1 cellular context compared by ENCODE assay signal in the genomic region with DNA sequence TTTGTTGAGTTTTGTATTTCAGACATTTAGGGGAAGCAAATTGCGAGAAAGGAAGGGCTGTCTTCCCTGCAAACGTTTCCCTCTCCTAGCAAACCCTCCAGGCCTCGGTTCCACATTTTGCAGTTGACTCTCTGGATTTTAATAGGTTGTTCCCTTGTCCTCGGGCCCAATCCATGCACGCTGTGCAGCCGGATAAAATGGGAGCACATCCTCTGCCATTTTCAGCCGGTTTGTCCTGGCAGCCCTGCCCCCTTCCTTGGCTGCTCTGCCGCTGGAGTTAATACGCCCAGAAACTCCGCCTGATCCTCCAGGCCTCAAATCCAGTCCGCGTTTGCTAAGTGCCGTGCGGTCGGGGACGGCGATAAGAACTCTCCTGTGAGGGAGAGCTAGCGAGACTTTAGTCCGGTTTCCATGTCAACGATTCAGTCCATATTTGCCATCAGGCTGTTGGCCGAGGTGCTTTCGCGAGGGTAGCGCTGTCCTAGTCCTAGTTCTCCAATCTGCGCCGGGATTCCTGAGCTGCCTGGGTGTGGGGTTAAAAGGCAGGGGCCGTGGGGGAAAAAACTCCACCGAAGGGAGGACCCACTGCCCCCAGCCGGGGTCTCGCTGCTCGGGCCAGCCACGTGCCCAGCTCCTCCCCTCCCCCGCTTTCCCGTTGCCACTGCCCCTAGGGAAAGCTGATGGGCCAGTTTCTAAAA.
TF ChIP-seq lines count a peak whose summit lies in the region.

No MANE protein-coding gene starts in this region.

TF ChIP-seq in HepG2, 621 proteins besides CTCF, POLR2A, EP300 and RAD21 (continued from another document and continues in another):
- TF ChIP-seq POLR2AphosphoS5 (IDR thresholded peaks at IDR 0.05; ENCODE audit: low read depth, low read length) (peak; percentile 61), ASH2L (IDR thresholded peaks at IDR 0.05; ENCODE audit: insufficient read length, low read depth, low read length) (peak; percentile 81), ZFP1 (CRISPR knock-in tag; IDR thresholded peaks at IDR 0.05) (no peak), ZNF792 (CRISPR knock-in tag; IDR thresholded peaks at IDR 0.05) (peak; percentile 54; the same call in 1 of the 2 replicates), SALL1 (CRISPR knock-in tag; IDR thresholded peaks at IDR 0.05) (peak; percentile 68), ZBTB1 (CRISPR knock-in tag; IDR thresholded peaks at IDR 0.05; ENCODE audit: borderline replicate concordance) (no peak), NFYC (CRISPR knock-in tag; IDR thresholded peaks at IDR 0.05) (peak; percentile 52), ZNF781 (CRISPR knock-in tag; IDR thresholded peaks at IDR 0.05; ENCODE audit: borderline replicate concordance, not compliant biosample characterization) (no peak), SYNCRIP (IDR thresholded peaks at IDR 0.05; ENCODE audit: insufficient read depth, low read depth, low read length) (no peak), ZNF652 (CRISPR knock-in tag; IDR thresholded peaks at IDR 0.05; ENCODE audit: borderline replicate concordance, low read depth) (peak; percentile 31; the same call in 1 of the 2 replicates), JARID2 (CRISPR knock-in tag; IDR thresholded peaks at IDR 0.05; ENCODE audit: insufficient replicate concordance) (no peak), RBAK (CRISPR knock-in tag; IDR thresholded peaks at IDR 0.05) (no peak), ZNF121 (CRISPR knock-in tag; IDR thresholded peaks at IDR 0.05) (peak; percentile 100), ZNF7 (CRISPR knock-in tag; IDR thresholded peaks at IDR 0.05) (no peak), ISX (CRISPR knock-in tag; conservative IDR thresholded peaks at IDR 0.05) (peak; percentile 81; the same call in 1 of the 2 replicates), SUZ12 (IDR thresholded peaks at IDR 0.05; ENCODE audit: low read depth, low read length) (no peak), REXO4 (CRISPR knock-in tag; IDR thresholded peaks at IDR 0.05; ENCODE audit: borderline replicate concordance) (no peak), KLF9 (CRISPR knock-in tag; IDR thresholded peaks at IDR 0.05; ENCODE audit: low read depth) (no peak), MZF1 (CRISPR knock-in tag; IDR thresholded peaks at IDR 0.05; ENCODE audit: borderline replicate concordance) (no peak), HDAC1 (CRISPR knock-in tag; IDR thresholded peaks at IDR 0.05) (peak; percentile 58), STAG1 (CRISPR knock-in tag; IDR thresholded peaks at IDR 0.05) (peak; percentile 11; the same call in 1 of the 2 replicates), ZNF552 (CRISPR knock-in tag; IDR thresholded peaks at IDR 0.05; ENCODE audit: borderline replicate concordance) (peak; percentile 55; the same call in 1 of the 2 replicates)
- TF ChIP-seq, protein P1, sequence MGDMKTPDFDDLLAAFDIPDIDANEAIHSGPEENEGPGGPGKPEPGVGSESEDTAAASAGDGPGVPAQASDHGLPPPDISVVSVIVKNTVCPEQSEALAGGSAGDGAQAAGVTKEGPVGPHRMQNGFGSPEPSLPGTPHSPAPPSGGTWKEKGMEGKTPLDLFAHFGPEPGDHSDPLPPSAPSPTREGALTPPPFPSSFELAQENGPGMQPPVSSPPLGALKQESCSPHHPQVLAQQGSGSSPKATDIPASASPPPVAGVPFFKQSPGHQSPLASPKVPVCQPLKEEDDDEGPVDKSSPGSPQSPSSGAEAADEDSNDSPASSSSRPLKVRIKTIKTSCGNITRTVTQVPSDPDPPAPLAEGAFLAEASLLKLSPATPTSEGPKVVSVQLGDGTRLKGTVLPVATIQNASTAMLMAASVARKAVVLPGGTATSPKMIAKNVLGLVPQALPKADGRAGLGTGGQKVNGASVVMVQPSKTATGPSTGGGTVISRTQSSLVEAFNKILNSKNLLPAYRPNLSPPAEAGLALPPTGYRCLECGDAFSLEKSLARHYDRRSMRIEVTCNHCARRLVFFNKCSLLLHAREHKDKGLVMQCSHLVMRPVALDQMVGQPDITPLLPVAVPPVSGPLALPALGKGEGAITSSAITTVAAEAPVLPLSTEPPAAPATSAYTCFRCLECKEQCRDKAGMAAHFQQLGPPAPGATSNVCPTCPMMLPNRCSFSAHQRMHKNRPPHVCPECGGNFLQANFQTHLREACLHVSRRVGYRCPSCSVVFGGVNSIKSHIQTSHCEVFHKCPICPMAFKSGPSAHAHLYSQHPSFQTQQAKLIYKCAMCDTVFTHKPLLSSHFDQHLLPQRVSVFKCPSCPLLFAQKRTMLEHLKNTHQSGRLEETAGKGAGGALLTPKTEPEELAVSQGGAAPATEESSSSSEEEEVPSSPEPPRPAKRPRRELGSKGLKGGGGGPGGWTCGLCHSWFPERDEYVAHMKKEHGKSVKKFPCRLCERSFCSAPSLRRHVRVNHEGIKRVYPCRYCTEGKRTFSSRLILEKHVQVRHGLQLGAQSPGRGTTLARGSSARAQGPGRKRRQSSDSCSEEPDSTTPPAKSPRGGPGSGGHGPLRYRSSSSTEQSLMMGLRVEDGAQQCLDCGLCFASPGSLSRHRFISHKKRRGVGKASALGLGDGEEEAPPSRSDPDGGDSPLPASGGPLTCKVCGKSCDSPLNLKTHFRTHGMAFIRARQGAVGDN (CRISPR knock-in tag; IDR thresholded peaks at IDR 0.05): peak; percentile 89
- TF ChIP-seq, protein P2, sequence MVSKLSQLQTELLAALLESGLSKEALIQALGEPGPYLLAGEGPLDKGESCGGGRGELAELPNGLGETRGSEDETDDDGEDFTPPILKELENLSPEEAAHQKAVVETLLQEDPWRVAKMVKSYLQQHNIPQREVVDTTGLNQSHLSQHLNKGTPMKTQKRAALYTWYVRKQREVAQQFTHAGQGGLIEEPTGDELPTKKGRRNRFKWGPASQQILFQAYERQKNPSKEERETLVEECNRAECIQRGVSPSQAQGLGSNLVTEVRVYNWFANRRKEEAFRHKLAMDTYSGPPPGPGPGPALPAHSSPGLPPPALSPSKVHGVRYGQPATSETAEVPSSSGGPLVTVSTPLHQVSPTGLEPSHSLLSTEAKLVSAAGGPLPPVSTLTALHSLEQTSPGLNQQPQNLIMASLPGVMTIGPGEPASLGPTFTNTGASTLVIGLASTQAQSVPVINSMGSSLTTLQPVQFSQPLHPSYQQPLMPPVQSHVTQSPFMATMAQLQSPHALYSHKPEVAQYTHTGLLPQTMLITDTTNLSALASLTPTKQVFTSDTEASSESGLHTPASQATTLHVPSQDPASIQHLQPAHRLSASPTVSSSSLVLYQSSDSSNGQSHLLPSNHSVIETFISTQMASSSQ (IDR thresholded peaks at IDR 0.05; ENCODE audit: low read depth): no peak; the same call in 1 of the 2 replicates
- TF ChIP-seq, protein P2 (CRISPR knock-in tag; IDR thresholded peaks at IDR 0.05; ENCODE audit: borderline replicate concordance): peak; percentile 51; the same call in 1 of the 2 replicates
- TF ChIP-seq, protein P3, sequence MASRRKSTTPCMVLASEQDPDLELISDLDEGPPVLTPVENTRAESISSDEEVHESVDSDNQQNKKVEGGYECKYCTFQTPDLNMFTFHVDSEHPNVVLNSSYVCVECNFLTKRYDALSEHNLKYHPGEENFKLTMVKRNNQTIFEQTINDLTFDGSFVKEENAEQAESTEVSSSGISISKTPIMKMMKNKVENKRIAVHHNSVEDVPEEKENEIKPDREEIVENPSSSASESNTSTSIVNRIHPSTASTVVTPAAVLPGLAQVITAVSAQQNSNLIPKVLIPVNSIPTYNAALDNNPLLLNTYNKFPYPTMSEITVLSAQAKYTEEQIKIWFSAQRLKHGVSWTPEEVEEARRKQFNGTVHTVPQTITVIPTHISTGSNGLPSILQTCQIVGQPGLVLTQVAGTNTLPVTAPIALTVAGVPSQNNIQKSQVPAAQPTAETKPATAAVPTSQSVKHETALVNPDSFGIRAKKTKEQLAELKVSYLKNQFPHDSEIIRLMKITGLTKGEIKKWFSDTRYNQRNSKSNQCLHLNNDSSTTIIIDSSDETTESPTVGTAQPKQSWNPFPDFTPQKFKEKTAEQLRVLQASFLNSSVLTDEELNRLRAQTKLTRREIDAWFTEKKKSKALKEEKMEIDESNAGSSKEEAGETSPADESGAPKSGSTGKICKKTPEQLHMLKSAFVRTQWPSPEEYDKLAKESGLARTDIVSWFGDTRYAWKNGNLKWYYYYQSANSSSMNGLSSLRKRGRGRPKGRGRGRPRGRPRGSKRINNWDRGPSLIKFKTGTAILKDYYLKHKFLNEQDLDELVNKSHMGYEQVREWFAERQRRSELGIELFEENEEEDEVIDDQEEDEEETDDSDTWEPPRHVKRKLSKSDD (CRISPR knock-in tag; IDR thresholded peaks at IDR 0.05; ENCODE audit: low read depth): no peak
- TF ChIP-seq, protein P4, sequence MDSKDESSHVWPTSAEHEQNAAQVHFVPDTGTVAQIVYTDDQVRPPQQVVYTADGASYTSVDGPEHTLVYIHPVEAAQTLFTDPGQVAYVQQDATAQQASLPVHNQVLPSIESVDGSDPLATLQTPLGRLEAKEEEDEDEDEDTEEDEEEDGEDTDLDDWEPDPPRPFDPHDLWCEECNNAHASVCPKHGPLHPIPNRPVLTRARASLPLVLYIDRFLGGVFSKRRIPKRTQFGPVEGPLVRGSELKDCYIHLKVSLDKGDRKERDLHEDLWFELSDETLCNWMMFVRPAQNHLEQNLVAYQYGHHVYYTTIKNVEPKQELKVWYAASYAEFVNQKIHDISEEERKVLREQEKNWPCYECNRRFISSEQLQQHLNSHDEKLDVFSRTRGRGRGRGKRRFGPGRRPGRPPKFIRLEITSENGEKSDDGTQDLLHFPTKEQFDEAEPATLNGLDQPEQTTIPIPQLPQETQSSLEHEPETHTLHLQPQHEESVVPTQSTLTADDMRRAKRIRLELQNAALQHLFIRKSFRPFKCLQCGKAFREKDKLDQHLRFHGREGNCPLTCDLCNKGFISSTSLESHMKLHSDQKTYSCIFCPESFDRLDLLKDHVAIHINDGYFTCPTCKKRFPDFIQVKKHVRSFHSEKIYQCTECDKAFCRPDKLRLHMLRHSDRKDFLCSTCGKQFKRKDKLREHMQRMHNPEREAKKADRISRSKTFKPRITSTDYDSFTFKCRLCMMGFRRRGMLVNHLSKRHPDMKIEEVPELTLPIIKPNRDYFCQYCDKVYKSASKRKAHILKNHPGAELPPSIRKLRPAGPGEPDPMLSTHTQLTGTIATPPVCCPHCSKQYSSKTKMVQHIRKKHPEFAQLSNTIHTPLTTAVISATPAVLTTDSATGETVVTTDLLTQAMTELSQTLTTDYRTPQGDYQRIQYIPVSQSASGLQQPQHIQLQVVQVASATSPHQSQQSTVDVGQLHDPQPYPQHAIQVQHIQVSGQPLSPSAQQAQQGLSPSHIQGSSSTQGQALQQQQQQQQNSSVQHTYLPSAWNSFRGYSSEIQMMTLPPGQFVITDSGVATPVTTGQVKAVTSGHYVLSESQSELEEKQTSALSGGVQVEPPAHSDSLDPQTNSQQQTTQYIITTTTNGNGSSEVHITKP (CRISPR knock-in tag; IDR thresholded peaks at IDR 0.05; ENCODE audit: low read depth): peak; percentile 82
- TF ChIP-seq, protein P5, sequence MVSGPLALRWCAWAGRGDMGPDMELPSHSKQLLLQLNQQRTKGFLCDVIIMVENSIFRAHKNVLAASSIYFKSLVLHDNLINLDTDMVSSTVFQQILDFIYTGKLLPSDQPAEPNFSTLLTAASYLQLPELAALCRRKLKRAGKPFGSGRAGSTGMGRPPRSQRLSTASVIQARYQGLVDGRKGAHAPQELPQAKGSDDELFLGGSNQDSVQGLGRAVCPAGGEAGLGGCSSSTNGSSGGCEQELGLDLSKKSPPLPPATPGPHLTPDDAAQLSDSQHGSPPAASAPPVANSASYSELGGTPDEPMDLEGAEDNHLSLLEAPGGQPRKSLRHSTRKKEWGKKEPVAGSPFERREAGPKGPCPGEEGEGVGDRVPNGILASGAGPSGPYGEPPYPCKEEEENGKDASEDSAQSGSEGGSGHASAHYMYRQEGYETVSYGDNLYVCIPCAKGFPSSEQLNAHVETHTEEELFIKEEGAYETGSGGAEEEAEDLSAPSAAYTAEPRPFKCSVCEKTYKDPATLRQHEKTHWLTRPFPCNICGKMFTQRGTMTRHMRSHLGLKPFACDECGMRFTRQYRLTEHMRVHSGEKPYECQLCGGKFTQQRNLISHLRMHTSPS (CRISPR knock-in tag; IDR thresholded peaks at IDR 0.05; ENCODE audit: low read depth): no peak
- TF ChIP-seq, protein P6, sequence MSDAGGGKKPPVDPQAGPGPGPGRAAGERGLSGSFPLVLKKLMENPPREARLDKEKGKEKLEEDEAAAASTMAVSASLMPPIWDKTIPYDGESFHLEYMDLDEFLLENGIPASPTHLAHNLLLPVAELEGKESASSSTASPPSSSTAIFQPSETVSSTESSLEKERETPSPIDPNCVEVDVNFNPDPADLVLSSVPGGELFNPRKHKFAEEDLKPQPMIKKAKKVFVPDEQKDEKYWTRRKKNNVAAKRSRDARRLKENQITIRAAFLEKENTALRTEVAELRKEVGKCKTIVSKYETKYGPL (CRISPR knock-in tag; IDR thresholded peaks at IDR 0.05): no peak
- TF ChIP-seq, protein P7, sequence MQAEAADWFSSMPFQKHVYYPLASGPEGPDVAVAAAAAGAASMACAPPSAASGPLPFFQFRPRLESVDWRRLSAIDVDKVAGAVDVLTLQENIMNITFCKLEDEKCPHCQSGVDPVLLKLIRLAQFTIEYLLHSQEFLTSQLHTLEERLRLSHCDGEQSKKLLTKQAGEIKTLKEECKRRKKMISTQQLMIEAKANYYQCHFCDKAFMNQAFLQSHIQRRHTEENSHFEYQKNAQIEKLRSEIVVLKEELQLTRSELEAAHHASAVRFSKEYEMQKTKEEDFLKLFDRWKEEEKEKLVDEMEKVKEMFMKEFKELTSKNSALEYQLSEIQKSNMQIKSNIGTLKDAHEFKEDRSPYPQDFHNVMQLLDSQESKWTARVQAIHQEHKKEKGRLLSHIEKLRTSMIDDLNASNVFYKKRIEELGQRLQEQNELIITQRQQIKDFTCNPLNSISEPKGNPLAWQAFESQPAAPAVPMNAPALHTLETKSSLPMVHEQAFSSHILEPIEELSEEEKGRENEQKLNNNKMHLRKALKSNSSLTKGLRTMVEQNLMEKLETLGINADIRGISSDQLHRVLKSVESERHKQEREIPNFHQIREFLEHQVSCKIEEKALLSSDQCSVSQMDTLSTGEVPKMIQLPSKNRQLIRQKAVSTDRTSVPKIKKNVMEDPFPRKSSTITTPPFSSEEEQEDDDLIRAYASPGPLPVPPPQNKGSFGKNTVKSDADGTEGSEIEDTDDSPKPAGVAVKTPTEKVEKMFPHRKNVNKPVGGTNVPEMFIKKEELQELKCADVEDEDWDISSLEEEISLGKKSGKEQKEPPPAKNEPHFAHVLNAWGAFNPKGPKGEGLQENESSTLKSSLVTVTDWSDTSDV (CRISPR knock-in tag; IDR thresholded peaks at IDR 0.05): no peak
